Comparison of ENCODE assay signal across 24 cellular contexts in genomic region chr4:8373270-8373972, GRCh38.
"Had no signal": no experiment of that assay in that cellular context is flagged by ENCODE, and none has a peak within 500 bp of the region (broad histone marks: within the 10 kb centered on the region; RNA-seq: fewer than 3 reads in every experiment).

No MANE protein-coding gene starts in this region.

- H3K36me3 ChIP-seq: adrenal gland, colonic mucosa, neutrophil, pancreas had no signal

- ATAC-seq: activated CD4-positive, alpha-beta T cell treated with anti-CD3 and anti-CD28 coated beads for 36 hours; effector memory CD8-positive, alpha-beta T cell; naive thymus-derived CD4-positive, alpha-beta T cell; pancreas; T-helper 17 cell had no signal

- H3K9me3 ChIP-seq: adrenal gland, colonic mucosa, esophagus muscularis mucosa, heart left ventricle, neutrophil, pancreas, tibial artery had no signal

- FAIRE-seq: astrocyte, frontal cortex, islet of Langerhans, pancreas, urothelium cell line had no signal

- H3K4me3 ChIP-seq: adrenal gland, colonic mucosa, dorsolateral prefrontal cortex, esophagus muscularis mucosa, heart left ventricle, pancreas, tibial artery had no signal

- H3K4me1 ChIP-seq: adrenal gland, colonic mucosa, pancreas, tibial artery had no signal

- H3K27me3 ChIP-seq: adrenal gland, colonic mucosa, dorsolateral prefrontal cortex, esophagus muscularis mucosa, heart left ventricle, neutrophil, pancreas, tibial artery had no signal

- DNase-seq: activated B cell treated with CpG ODN at 0.5 μM for 24 hours; activated CD4-positive, alpha-beta T cell treated with anti-CD3 and anti-CD28 coated beads for 36 hours; activated CD4-positive, alpha-beta T cell treated with anti-CD3 and anti-CD28 coated beads, Interleukin-2, amount 50 U/mL, for 4 hours; activated CD8-positive, alpha-beta memory T cell treated with anti-CD3 and anti-CD28 coated beads for 24 hours; activated CD8-positive, alpha-beta memory T cell treated with anti-CD3 and anti-CD28 coated beads, Interleukin-2, amount 50 U/mL, for 4 hours; activated naive CD4-positive, alpha-beta T cell; activated T-cell treated with anti-CD3 and anti-CD28 coated beads, Interleukin-2, amount 50 U/mL, for 24 hours; adrenal gland; colonic mucosa; effector memory CD8-positive, alpha-beta T cell; naive thymus-derived CD4-positive, alpha-beta T cell; stimulated activated CD4-positive, alpha-beta T cell treated with anti-CD3 and anti-CD28 coated beads, Interleukin-1b, Interleukin-23, amount 100 ng/mL, for 48 hours; substantia nigra; T-helper 17 cell; tibial artery had no signal

- H3K27ac ChIP-seq: adrenal gland, colonic mucosa, dorsolateral prefrontal cortex, esophagus muscularis mucosa, neutrophil, pancreas, tibial artery had no signal
